ENCODE assay signal across 14 cellular contexts in the genomic region with DNA sequence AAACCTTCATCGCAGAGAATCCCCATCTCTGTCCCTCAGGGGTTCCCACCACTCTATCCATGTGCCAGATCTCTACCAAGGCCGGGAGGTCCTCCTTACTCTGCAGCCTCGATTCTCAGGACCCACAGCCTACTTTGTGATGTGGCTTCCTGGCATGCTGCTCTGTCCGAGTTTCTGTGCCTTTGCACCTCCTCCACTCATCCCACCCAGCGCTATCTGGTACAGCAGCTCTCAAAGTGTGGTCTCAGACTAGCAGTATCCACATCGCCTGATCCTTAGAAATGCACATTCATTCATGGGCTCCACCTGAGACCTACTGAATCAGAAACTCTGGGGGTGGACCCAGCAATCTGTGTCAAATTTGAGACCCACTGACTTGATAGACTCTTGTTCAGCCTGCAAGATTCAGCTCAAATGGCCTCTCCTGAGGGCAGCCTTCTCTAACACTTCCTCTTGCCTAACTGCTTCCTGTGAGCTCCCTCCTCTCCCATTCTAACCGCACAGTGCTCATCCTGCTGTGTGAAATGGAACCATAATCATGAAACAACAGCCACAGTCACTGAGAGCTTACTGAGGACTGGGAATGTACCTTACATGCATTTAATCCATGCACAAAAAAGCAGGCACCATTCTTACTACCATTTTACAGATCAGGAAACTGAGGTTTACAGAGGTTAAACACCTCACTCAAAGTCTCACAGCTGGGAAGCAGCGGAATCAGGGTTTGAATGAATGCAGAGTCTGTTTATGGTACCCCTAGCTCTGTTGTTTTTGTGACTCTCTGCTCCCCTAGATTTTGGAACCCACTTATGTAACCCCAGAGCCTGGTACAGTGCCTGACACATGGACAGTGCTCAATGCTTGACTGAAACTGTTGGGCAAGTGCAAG.
DNase-seq lines count a peak whose midpoint lies in the region; TF ChIP-seq lines count a peak whose summit lies in the region.
"Had no signal": no experiment of that assay in that cellular context is flagged by ENCODE, and none has a peak within 500 bp of the region (broad histone marks: within the 10 kb centered on the region; RNA-seq: fewer than 3 reads in every experiment).

No MANE protein-coding gene starts in this region.

- H3K4me1 Mint-ChIP-seq in chondrocyte (ENCODE audit: low read depth): peaks cover 29% of the 10 kb centered on the region
- peaks cover 4% of the 10 kb centered on the region for H3K4me1 Mint-ChIP-seq in T-helper 2 cell treated with Interferon-gamma antibody and Interleukin-4, amounts not matched to agents 5 μg/mL and 100 μg/mL, for 36 hours (ENCODE audit: low read depth)
- H3K4me1 Mint-ChIP-seq: activated B cell treated with CpG ODN at 0.5 μM for 24 hours had no signal

- peaks cover 18% of the 10 kb centered on the region for H3K36me3 Mint-ChIP-seq in chondrocyte (ENCODE audit: low read depth)
- H3K36me3 Mint-ChIP-seq in T-helper 2 cell treated with Interferon-gamma antibody and Interleukin-4, amounts not matched to agents 5 μg/mL and 100 μg/mL, for 36 hours (ENCODE audit: low read depth): no peaks in the 10 kb centered on the region

- H3K27me3 Mint-ChIP-seq in chondrocyte (ENCODE audit: low read depth): no peaks in the 10 kb centered on the region
- H3K27me3 Mint-ChIP-seq in T-helper 2 cell treated with Interferon-gamma antibody and Interleukin-4, amounts not matched to agents 5 μg/mL and 100 μg/mL, for 36 hours (ENCODE audit: low read depth): peaks cover 27% of the 10 kb centered on the region

- H3K4me1 ChIP-seq in cardiac muscle cell (ENCODE audit: low read depth): peaks cover 9% of the 10 kb centered on the region
- peaks cover 63% of the 10 kb centered on the region for H3K4me1 ChIP-seq in muscle layer of colon (ENCODE audit: insufficient read depth, low read length)
- peaks cover 0 to 6% (median 2%) of the 10 kb centered on the region in 4 donors for H3K4me1 ChIP-seq in transverse colon
- H3K4me1 ChIP-seq: lower lobe of right lung, prostate gland had no signal

- H3K9me3 Mint-ChIP-seq in chondrocyte (ENCODE audit: low read depth): no peaks in the 10 kb centered on the region
- H3K9me3 Mint-ChIP-seq in T-helper 2 cell treated with Interferon-gamma antibody and Interleukin-4, amounts not matched to agents 5 μg/mL and 100 μg/mL, for 36 hours: no peaks in the 10 kb centered on the region
- H3K9me3 Mint-ChIP-seq: activated B cell treated with CpG ODN at 0.5 μM for 24 hours had no signal

- H3K9ac ChIP-seq in muscle layer of colon (ENCODE audit: low read length): no peak overlapping the region

- peaks cover 24% of the 10 kb centered on the region for H3K36me3 ChIP-seq in cardiac muscle cell
- H3K36me3 ChIP-seq in muscle layer of colon (ENCODE audit: insufficient read depth, low read length): peaks cover 26% of the 10 kb centered on the region
- no peaks in the 10 kb centered on the region for H3K36me3 ChIP-seq in transverse colon
- H3K36me3 ChIP-seq: lower lobe of right lung, prostate gland had no signal

- TF ChIP-seq CTCF in cardiac muscle cell (IDR thresholded peaks at IDR 0.05; ENCODE audit: low read depth, low read length) (no peak), chondrocyte (IDR thresholded peaks at IDR 0.05) (no peak), transverse colon (IDR thresholded peaks at IDR 0.05) (no peak)

- H3K9me3 ChIP-seq in cardiac muscle cell (ENCODE audit: low read depth): no peaks in the 10 kb centered on the region
- H3K9me3 ChIP-seq in muscle layer of colon (ENCODE audit: low read length): no peaks in the 10 kb centered on the region
- no peaks in the 10 kb centered on the region for H3K9me3 ChIP-seq in transverse colon
- H3K9me3 ChIP-seq: lower lobe of right lung, prostate gland had no signal

- DNase-seq in cardiac muscle cell (ENCODE audit: low read depth in 1 of 2, low spot score in 1 of 2): no peak
- DNase-seq in cardiac septum (ENCODE audit: low spot score): no peak
- no peak for DNase-seq in chondrocyte (ENCODE audit: low spot score)
- no peak for DNase-seq in transverse colon
- no peak for DNase-seq in globus pallidus (ENCODE audit: low spot score)
- no peak for DNase-seq in T-helper 2 cell treated with Interferon-gamma antibody and Interleukin-4, amounts not matched to agents 5 μg/mL and 100 μg/mL, for 36 hours (ENCODE audit: low spot score)
- no peak for DNase-seq in AG20443 (ENCODE audit: low spot score)
- DNase-seq: cerebellar nuclear complex, GF-D8 had no signal

- TF ChIP-seq POLR2A in transverse colon (IDR thresholded peaks at IDR 0.05): no peak

- WGBS in transverse colon (ENCODE audit: low coverage in 1 of 2), 2 donors: 70 to 84% methylated on average over 5 to 8 of the region's 8 CpGs

- intact Hi-C loops in cardiac septum (cut with DNase I) (loop anchor here (5.0 kb wide), 1 partner anchor 195 kb away; a partner anchor contains a TSS), transverse colon (cut with DNase I; ENCODE audit: low total_unique reads) (loop anchor here (2.0 kb wide), 1 partner anchor 73 kb away; no protein-coding TSS in a partner anchor)

- in situ Hi-C loops in transverse colon (cut with MboI; ENCODE audit: low pct_ligation_motif_present in 1 of 4, low pct_unique_long_range_greater_than_20kb in 1 of 4, low sequenced_read_pairs in 3 of 4): loop anchor here in 1 of 4 donors (5.0 to 25.0 kb wide), 2 partner anchors 70 to 195 kb away; a partner anchor contains a TSS

- H3K4me3 ChIP-seq in cardiac muscle cell: no peak overlapping the region
- H3K4me3 ChIP-seq in muscle layer of colon (ENCODE audit: low read depth in 1 of 2, low read length in 2 of 2): no peak overlapping the region
- no peak overlapping the region for H3K4me3 ChIP-seq in transverse colon
- H3K4me3 ChIP-seq: lower lobe of right lung, prostate gland had no signal

- H3K27ac ChIP-seq in cardiac muscle cell (peak overlapping the region; percentile 75), muscle layer of colon (ENCODE audit: low read depth, low read length) (peak overlapping the region; percentile 41), transverse colon (peak overlapping the region in 3 of 4 donors; percentile 25 to 56 (median 45))
- H3K27ac ChIP-seq: epithelial cell of prostate, lower lobe of right lung, prostate gland had no signal

- no peak overlapping the region for H3K4me3 Mint-ChIP-seq in chondrocyte (ENCODE audit: unreplicated experiment)
- H3K4me3 Mint-ChIP-seq in T-helper 2 cell treated with Interferon-gamma antibody and Interleukin-4, amounts not matched to agents 5 μg/mL and 100 μg/mL, for 36 hours: no peak overlapping the region
- H3K4me3 Mint-ChIP-seq: activated B cell treated with CpG ODN at 0.5 μM for 24 hours had no signal

- H3K27me3 ChIP-seq in cardiac muscle cell (no peaks in the 10 kb centered on the region), muscle layer of colon (ENCODE audit: control insufficient read depth in 1 of 2, insufficient read depth in 2 of 2, low read length in 2 of 2) (no peaks in the 10 kb centered on the region), transverse colon (peaks cover 17% of the 10 kb centered on the region)

- peak overlapping the region; percentile 57 for H3K27ac Mint-ChIP-seq in chondrocyte (ENCODE audit: unreplicated experiment)
- no peak overlapping the region for H3K27ac Mint-ChIP-seq in T-helper 2 cell treated with Interferon-gamma antibody and Interleukin-4, amounts not matched to agents 5 μg/mL and 100 μg/mL, for 36 hours
- H3K27ac Mint-ChIP-seq: activated B cell treated with CpG ODN at 0.5 μM for 24 hours had no signal

- TF ChIP-seq EP300 in transverse colon (IDR thresholded peaks at IDR 0.05; ENCODE audit: low read depth): no peak
